Comparison of ENCODE assay signal across 1 cellular context in the genomic region with DNA sequence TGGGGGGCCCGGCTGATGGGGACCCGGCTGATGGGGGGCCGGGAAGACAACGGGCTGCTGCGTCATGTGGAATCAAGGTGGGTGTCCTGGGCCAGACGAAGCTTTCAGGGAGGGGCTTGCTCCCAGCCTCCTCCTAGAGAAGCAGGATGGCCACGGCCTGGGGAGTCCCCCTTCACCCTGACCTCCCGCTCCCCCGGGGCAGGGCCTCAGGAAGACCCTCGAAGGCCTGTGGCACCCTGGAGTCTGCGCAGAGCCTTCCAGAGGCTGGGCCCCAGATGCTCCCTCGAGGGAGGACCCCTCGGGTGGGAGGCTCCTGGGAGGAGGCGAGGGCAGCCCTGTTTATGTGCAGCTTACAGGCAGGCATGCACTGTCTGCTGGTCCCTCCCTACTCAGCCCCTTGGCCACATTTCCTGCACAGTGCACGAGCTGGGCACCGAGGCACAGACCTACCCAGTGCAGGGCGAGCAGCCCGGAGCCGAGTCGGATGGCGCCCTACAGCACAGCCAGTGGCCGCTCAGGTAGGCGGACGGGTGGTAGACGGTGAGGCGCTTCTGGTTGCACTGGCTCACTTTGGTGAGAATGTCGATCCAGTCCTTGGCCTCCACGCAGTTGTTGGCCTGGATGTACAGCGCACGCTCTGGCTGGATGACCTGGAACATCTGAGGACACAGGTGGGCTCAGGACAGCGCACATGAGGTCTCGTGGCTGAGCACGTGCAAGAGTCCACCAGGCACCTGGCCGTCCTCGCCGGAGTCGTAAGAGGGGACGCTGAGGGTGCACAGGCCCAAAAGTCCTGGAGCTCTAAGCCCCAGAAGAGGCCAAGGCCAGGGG.
TF ChIP-seq lines count a peak whose summit lies in the region.

No MANE protein-coding gene starts in this region.

TF ChIP-seq in HepG2, 621 proteins besides CTCF, POLR2A, EP300 and RAD21:
- TF ChIP-seq HCFC1 (IDR thresholded peaks at IDR 0.05; ENCODE audit: low read depth, low read length) = no peak
- no peak for TF ChIP-seq ZNF292 (CRISPR knock-in tag; IDR thresholded peaks at IDR 0.05; ENCODE audit: borderline replicate concordance, low read depth)
- no peak for TF ChIP-seq MAFF (IDR thresholded peaks at IDR 0.05; ENCODE audit: low read depth, low read length)
- TF ChIP-seq POLR2G (IDR thresholded peaks at IDR 0.05; ENCODE audit: low read depth, low read length) = no peak
- TF ChIP-seq ATF7-NPFF (CRISPR knock-in tag; IDR thresholded peaks at IDR 0.05; ENCODE audit: low read depth) = no peak
- peak; percentile 79 for TF ChIP-seq MNT (IDR thresholded peaks at IDR 0.05)
- no peak for TF ChIP-seq KLF12 (CRISPR knock-in tag; IDR thresholded peaks at IDR 0.05; ENCODE audit: borderline replicate concordance)
- TF ChIP-seq, protein P1, sequence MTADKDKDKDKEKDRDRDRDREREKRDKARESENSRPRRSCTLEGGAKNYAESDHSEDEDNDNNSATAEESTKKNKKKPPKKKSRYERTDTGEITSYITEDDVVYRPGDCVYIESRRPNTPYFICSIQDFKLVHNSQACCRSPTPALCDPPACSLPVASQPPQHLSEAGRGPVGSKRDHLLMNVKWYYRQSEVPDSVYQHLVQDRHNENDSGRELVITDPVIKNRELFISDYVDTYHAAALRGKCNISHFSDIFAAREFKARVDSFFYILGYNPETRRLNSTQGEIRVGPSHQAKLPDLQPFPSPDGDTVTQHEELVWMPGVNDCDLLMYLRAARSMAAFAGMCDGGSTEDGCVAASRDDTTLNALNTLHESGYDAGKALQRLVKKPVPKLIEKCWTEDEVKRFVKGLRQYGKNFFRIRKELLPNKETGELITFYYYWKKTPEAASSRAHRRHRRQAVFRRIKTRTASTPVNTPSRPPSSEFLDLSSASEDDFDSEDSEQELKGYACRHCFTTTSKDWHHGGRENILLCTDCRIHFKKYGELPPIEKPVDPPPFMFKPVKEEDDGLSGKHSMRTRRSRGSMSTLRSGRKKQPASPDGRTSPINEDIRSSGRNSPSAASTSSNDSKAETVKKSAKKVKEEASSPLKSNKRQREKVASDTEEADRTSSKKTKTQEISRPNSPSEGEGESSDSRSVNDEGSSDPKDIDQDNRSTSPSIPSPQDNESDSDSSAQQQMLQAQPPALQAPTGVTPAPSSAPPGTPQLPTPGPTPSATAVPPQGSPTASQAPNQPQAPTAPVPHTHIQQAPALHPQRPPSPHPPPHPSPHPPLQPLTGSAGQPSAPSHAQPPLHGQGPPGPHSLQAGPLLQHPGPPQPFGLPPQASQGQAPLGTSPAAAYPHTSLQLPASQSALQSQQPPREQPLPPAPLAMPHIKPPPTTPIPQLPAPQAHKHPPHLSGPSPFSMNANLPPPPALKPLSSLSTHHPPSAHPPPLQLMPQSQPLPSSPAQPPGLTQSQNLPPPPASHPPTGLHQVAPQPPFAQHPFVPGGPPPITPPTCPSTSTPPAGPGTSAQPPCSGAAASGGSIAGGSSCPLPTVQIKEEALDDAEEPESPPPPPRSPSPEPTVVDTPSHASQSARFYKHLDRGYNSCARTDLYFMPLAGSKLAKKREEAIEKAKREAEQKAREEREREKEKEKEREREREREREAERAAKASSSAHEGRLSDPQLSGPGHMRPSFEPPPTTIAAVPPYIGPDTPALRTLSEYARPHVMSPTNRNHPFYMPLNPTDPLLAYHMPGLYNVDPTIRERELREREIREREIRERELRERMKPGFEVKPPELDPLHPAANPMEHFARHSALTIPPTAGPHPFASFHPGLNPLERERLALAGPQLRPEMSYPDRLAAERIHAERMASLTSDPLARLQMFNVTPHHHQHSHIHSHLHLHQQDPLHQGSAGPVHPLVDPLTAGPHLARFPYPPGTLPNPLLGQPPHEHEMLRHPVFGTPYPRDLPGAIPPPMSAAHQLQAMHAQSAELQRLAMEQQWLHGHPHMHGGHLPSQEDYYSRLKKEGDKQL (CRISPR knock-in tag; IDR thresholded peaks at IDR 0.05; ENCODE audit: low read depth) = no peak
